9 cellular contexts compared by ENCODE assay signal in genomic region chr1:86018311-86018923, GRCh38.
DNase-seq lines count a peak whose midpoint lies in the region; ATAC-seq and TF ChIP-seq lines count a peak whose summit lies in the region.
"Had no signal": no experiment of that assay in that cellular context is flagged by ENCODE, and none has a peak within 500 bp of the region (broad histone marks: within the 10 kb centered on the region; RNA-seq: fewer than 3 reads in every experiment).

No MANE protein-coding gene starts in this region.

- no peak overlapping the region for H3K4me3 ChIP-seq in LNCaP clone FGC (ENCODE audit: low read depth, low read length)
- H3K4me3 ChIP-seq in WERI-Rb-1 (ENCODE audit: low read depth, low read length), result no peak overlapping the region
- no peak overlapping the region for H3K4me3 ChIP-seq in upper lobe of right lung

- H3K27me3 Mint-ChIP-seq in activated naive CD4-positive, alpha-beta T cell treated with anti-CD3 and anti-CD28 coated beads, Interleukin-2, amount 10 ng/mL, durations not matched to agents 7 days and 5 days, result no peaks in the 10 kb centered on the region
- H3K27me3 Mint-ChIP-seq: dendritic cell treated with granulocyte-macrophage colony-stimulating factor and Interleukin-4, amounts not matched to agents 40 ng/mL and 50 ng/mL, for 4 days had no signal

- H3K27ac ChIP-seq in WERI-Rb-1 (no peak overlapping the region), upper lobe of right lung (no peak overlapping the region)

- peak; percentile 21 for DNase-seq in activated naive CD4-positive, alpha-beta T cell treated with anti-CD3 and anti-CD28 coated beads, Interleukin-2, amount 10 ng/mL, durations not matched to agents 7 days and 5 days
- DNase-seq in activated naive CD4-positive, alpha-beta T cell treated with Interleukin-2 at 50 U/mL for 16 hours, result no peak
- DNase-seq in LNCaP clone FGC (ENCODE audit: low read depth) (no peak), WERI-Rb-1 (no peak), inferior parietal cortex (ENCODE audit: extremely low spot score) (peak; percentile 68), upper lobe of right lung (no peak), NCI-H2227 (lab: John Stamatoyannopoulos, UW; ENCODE audit: unreplicated experiment) (no peak)

- no peak overlapping the region for H3K27ac Mint-ChIP-seq in activated naive CD4-positive, alpha-beta T cell treated with anti-CD3 and anti-CD28 coated beads, Interleukin-2, amount 10 ng/mL, durations not matched to agents 7 days and 5 days
- H3K27ac Mint-ChIP-seq: dendritic cell treated with granulocyte-macrophage colony-stimulating factor and Interleukin-4, amounts not matched to agents 40 ng/mL and 50 ng/mL, for 4 days had no signal

- intact Hi-C loops in upper lobe of right lung (cut with DNase I), result no loop called here

- no peaks in the 10 kb centered on the region for H3K4me1 Mint-ChIP-seq in activated naive CD4-positive, alpha-beta T cell treated with anti-CD3 and anti-CD28 coated beads, Interleukin-2, amount 10 ng/mL, durations not matched to agents 7 days and 5 days

- no peaks in the 10 kb centered on the region for H3K36me3 Mint-ChIP-seq in activated naive CD4-positive, alpha-beta T cell treated with anti-CD3 and anti-CD28 coated beads, Interleukin-2, amount 10 ng/mL, durations not matched to agents 7 days and 5 days

- H3K36me3 ChIP-seq in WERI-Rb-1 (no peaks in the 10 kb centered on the region), upper lobe of right lung (no peaks in the 10 kb centered on the region)

- TF ChIP-seq CTCF in LNCaP clone FGC (IDR thresholded peaks at IDR 0.05; ENCODE audit: control insufficient read depth, extremely low read depth, insufficient read depth) (peak; percentile 59), WERI-Rb-1 (IDR thresholded peaks at IDR 0.05; ENCODE audit: low read depth, low read length) (peak; percentile 64), upper lobe of right lung (IDR thresholded peaks at IDR 0.05) (peak; percentile 78)

- CTCF ChIA-PET in activated naive CD4-positive, alpha-beta T cell treated with anti-CD3 and anti-CD28 coated beads, Interleukin-2, amount 10 ng/mL, durations not matched to agents 7 days and 5 days (lab: Charles Lee), result interaction anchor here (0.6 to 1.9 kb wide), 6 partner anchors 11 to 710 kb away, joined by 3 to 7 read pairs (median 4); no protein-coding TSS in a partner anchor

- no peaks in the 10 kb centered on the region for H3K9me3 Mint-ChIP-seq in activated naive CD4-positive, alpha-beta T cell treated with anti-CD3 and anti-CD28 coated beads, Interleukin-2, amount 10 ng/mL, durations not matched to agents 7 days and 5 days
- H3K9me3 Mint-ChIP-seq: dendritic cell treated with granulocyte-macrophage colony-stimulating factor and Interleukin-4, amounts not matched to agents 40 ng/mL and 50 ng/mL, for 4 days had no signal

- ATAC-seq in GM21723 (IDR thresholded peaks at IDR 0.05; ENCODE audit: unreplicated experiment) (peak; percentile 46), upper lobe of right lung (peak; percentile 62)

- H3K27me3 ChIP-seq in WERI-Rb-1 (ENCODE audit: insufficient read depth, low read depth, severe bottlenecking) (no peaks in the 10 kb centered on the region), upper lobe of right lung (no peaks in the 10 kb centered on the region)

- no peak overlapping the region for H3K4me3 Mint-ChIP-seq in activated naive CD4-positive, alpha-beta T cell treated with anti-CD3 and anti-CD28 coated beads, Interleukin-2, amount 10 ng/mL, durations not matched to agents 7 days and 5 days
- H3K4me3 Mint-ChIP-seq: dendritic cell treated with granulocyte-macrophage colony-stimulating factor and Interleukin-4, amounts not matched to agents 40 ng/mL and 50 ng/mL, for 4 days had no signal

- H3K4me1 ChIP-seq in upper lobe of right lung, result no peaks in the 10 kb centered on the region

- H3K9me3 ChIP-seq in WERI-Rb-1 (ENCODE audit: severe bottlenecking), result no peaks in the 10 kb centered on the region
- H3K9me3 ChIP-seq in upper lobe of right lung, result no peaks in the 10 kb centered on the region

Comparison
In these comparisons a context has a peak if more than half of its experiments do, and no peak if none do; other contexts are left out.
1. DNase-seq: peak in activated naive CD4-positive, alpha-beta T cell treated with anti-CD3 and anti-CD28 coated beads, Interleukin-2, amount 10 ng/mL, durations not matched to agents 7 days and 5 days (single experiment) and inferior parietal cortex (single experiment); none in activated naive CD4-positive, alpha-beta T cell treated with Interleukin-2 at 50 U/mL for 16 hours (single experiment), LNCaP clone FGC (single experiment), WERI-Rb-1 (single experiment), upper lobe of right lung (single experiment) and NCI-H2227 (single experiment).
2. Peak in every context shown above with its lines, with median percentiles within 50 percentile points of each other: CTCF ChIP-seq.